Comparison of ENCODE assay signal across 1 cellular context in genomic region chr3:169662215-169663070, GRCh38.
A peak's percentile ranks its signal among the peaks of the same experiment; 100 is the strongest.
TF ChIP-seq lines count a peak whose summit lies in the region.

No MANE protein-coding gene starts in this region.

TF ChIP-seq in K562, 482 proteins besides CTCF, POLR2A, EP300 and RAD21 (continued from another document and continues in another):
- TF ChIP-seq, protein P1, sequence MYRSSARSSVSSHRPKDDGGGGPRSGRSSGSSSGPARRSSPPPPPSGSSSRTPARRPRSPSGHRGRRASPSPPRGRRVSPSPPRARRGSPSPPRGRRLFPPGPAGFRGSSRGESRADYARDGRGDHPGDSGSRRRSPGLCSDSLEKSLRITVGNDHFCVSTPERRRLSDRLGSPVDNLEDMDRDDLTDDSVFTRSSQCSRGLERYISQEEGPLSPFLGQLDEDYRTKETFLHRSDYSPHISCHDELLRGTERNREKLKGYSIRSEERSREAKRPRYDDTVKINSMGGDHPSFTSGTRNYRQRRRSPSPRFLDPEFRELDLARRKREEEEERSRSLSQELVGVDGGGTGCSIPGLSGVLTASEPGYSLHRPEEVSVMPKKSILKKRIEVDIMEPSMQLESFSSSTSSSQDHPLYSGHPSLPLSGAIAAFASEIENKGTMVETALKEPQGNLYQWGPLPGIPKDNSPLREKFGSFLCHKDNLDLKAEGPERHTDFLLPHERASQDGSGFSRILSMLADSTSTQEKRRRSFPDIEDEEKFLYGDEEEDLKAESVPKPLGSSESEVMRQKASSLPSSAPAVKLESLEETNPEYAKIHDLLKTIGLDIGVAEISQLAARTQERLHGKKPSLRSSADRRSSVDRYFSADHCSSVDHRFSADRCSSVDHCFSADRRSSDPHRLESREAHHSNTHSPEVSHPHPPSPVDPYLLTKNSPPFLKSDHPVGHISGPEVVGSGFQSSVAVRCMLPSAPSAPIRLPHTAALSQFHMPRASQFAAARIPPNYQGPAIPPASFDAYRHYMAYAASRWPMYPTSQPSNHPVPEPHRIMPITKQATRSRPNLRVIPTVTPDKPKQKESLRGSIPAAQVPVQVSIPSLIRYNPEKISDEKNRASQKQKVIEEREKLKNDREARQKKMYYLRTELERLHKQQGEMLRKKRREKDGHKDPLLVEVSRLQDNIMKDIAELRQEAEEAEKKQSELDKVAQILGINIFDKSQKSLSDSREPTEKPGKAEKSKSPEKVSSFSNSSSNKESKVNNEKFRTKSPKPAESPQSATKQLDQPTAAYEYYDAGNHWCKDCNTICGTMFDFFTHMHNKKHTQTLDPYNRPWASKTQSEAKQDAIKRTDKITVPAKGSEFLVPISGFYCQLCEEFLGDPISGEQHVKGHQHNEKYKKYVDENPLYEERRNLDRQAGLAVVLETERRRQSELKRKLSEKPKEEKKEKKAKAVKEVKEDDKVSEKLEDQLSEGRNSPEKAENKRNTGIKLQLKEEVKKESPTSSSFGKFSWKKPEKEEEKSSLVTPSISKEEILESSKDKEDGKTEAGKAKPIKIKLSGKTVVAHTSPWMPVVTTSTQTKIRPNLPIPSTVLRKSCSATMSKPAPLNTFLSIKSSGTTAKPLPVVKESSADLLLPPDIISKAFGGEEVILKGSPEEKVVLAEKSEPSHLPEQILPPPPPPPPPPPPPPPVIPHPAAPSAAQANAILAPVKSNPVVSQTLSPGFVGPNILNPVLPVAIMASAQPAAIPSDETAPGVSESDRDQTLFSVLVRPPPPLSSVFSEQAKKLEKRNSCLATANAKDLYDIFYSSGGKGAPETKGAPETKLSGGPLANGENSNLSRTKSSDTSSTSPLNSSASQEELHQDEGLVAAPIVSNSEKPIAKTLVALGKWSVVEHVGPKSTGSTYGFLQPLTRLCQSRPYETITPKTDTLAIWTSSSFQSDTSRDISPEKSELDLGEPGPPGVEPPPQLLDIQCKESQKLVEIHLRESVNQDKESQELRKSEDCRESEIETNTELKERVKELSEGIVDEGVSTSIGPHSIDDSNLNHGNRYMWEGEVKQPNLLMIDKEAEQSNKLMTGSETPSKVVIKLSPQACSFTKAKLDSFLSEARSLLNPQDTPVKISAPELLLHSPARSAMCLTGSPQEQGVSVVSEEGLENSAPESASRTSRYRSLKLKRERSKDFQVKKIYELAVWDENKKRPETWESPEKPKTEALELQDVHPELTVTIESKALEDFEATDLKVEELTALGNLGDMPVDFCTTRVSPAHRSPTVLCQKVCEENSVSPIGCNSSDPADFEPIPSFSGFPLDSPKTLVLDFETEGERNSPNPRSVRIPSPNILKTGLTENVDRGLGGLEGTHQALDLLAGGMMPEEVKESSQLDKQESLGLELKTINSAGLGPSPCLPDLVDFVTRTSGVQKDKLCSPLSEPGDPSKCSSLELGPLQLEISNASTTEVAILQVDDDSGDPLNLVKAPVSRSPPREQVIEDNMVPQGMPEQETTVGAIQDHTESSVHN (IDR thresholded peaks at IDR 0.05; ENCODE audit: borderline replicate concordance in 1 of 2, low read depth in 1 of 2): no peak
- TF ChIP-seq CHAMP1 (IDR thresholded peaks at IDR 0.05) (no peak), CREB1 (IDR thresholded peaks at IDR 0.05) (no peak; the same call in 1 of the 2 replicates), CREB1 (CRISPR knock-in tag; IDR thresholded peaks at IDR 0.05) (peak; percentile 47; the same call in 1 of the 2 replicates), ESRRB (CRISPR knock-in tag; IDR thresholded peaks at IDR 0.05; ENCODE audit: borderline replicate concordance) (no peak), EGR1 (conservative IDR thresholded peaks at IDR 0.05) (0 out of 2 replicates have a peak, but pooled peaks have one; percentile 1), ZBTB43 (CRISPR knock-in tag; IDR thresholded peaks at IDR 0.05) (no peak), MYBL2 (IDR thresholded peaks at IDR 0.05; ENCODE audit: low read depth) (no peak), MYBL2 (CRISPR knock-in tag; IDR thresholded peaks at IDR 0.05; ENCODE audit: borderline replicate concordance) (no peak), TFE3 (CRISPR knock-in tag; IDR thresholded peaks at IDR 0.05) (no peak), TAF1 (IDR thresholded peaks at IDR 0.05; ENCODE audit: control insufficient read depth, extremely low read depth, insufficient read depth, low read length, severe bottlenecking) (no peak), POLR2G (IDR thresholded peaks at IDR 0.05; ENCODE audit: low read depth, low read length) (peak; percentile 59; the same call in 1 of the 2 replicates), MBD2 (IDR thresholded peaks at IDR 0.05; ENCODE audit: borderline replicate concordance, low read depth) (no peak), L3MBTL2 (IDR thresholded peaks at IDR 0.05) (no peak), TEAD2 (tag; IDR thresholded peaks at IDR 0.05) (no peak), ZNF511 (CRISPR knock-in tag; IDR thresholded peaks at IDR 0.05) (no peak; the same call in 1 of the 2 replicates), HDAC3 (IDR thresholded peaks at IDR 0.05; ENCODE audit: borderline replicate concordance, partially characterized antibody) (no peak), HNRNPH1 (optimal IDR thresholded peaks at IDR 0.05; ENCODE audit: low read depth, low read length) (no peak), ZNF175 (CRISPR knock-in tag; IDR thresholded peaks at IDR 0.05; ENCODE audit: low read depth) (no peak), ZNF311 (CRISPR knock-in tag; IDR thresholded peaks at IDR 0.05) (no peak), FOXP4 (CRISPR knock-in tag; IDR thresholded peaks at IDR 0.05; ENCODE audit: borderline replicate concordance) (no peak), ZNF589 (CRISPR knock-in tag; IDR thresholded peaks at IDR 0.05; ENCODE audit: low read depth) (no peak), ZBTB1 (CRISPR knock-in tag; IDR thresholded peaks at IDR 0.05; ENCODE audit: borderline replicate concordance, low read depth) (no peak), STAT5A (IDR thresholded peaks at IDR 0.05; ENCODE audit: borderline replicate concordance, low read length) (no peak), MCM2 (IDR thresholded peaks at IDR 0.05; ENCODE audit: low read depth) (no peak), PCBP1 (IDR thresholded peaks at IDR 0.05; ENCODE audit: low read depth, low read length, poor library complexity, severe bottlenecking) (peak; percentile 52), CCNT2 (IDR thresholded peaks at IDR 0.05; ENCODE audit: borderline replicate concordance, extremely low read depth, insufficient read length, low read depth, low read length) (peak; percentile 69), ARID3A (IDR thresholded peaks at IDR 0.05; ENCODE audit: borderline replicate concordance, low read depth, low read length) (no peak)
- TF ChIP-seq, protein P2, sequence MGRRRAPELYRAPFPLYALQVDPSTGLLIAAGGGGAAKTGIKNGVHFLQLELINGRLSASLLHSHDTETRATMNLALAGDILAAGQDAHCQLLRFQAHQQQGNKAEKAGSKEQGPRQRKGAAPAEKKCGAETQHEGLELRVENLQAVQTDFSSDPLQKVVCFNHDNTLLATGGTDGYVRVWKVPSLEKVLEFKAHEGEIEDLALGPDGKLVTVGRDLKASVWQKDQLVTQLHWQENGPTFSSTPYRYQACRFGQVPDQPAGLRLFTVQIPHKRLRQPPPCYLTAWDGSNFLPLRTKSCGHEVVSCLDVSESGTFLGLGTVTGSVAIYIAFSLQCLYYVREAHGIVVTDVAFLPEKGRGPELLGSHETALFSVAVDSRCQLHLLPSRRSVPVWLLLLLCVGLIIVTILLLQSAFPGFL (CRISPR knock-in tag; IDR thresholded peaks at IDR 0.05): no peak
- TF ChIP-seq, protein P3, sequence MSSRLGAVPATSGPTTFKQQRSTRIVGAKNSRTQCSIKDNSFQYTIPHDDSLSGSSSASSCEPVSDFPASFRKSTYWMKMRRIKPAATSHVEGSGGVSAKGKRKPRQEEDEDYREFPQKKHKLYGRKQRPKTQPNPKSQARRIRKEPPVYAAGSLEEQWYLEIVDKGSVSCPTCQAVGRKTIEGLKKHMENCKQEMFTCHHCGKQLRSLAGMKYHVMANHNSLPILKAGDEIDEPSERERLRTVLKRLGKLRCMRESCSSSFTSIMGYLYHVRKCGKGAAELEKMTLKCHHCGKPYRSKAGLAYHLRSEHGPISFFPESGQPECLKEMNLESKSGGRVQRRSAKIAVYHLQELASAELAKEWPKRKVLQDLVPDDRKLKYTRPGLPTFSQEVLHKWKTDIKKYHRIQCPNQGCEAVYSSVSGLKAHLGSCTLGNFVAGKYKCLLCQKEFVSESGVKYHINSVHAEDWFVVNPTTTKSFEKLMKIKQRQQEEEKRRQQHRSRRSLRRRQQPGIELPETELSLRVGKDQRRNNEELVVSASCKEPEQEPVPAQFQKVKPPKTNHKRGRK (tag; IDR thresholded peaks at IDR 0.05): no peak
- TF ChIP-seq, protein P4, sequence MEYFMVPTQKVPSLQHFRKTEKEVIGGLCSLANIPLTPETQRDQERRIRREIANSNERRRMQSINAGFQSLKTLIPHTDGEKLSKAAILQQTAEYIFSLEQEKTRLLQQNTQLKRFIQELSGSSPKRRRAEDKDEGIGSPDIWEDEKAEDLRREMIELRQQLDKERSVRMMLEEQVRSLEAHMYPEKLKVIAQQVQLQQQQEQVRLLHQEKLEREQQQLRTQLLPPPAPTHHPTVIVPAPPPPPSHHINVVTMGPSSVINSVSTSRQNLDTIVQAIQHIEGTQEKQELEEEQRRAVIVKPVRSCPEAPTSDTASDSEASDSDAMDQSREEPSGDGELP (CRISPR knock-in tag; IDR thresholded peaks at IDR 0.05; ENCODE audit: borderline replicate concordance): peak; percentile 20; the same call in 1 of the 2 replicates
- TF ChIP-seq, protein P5, sequence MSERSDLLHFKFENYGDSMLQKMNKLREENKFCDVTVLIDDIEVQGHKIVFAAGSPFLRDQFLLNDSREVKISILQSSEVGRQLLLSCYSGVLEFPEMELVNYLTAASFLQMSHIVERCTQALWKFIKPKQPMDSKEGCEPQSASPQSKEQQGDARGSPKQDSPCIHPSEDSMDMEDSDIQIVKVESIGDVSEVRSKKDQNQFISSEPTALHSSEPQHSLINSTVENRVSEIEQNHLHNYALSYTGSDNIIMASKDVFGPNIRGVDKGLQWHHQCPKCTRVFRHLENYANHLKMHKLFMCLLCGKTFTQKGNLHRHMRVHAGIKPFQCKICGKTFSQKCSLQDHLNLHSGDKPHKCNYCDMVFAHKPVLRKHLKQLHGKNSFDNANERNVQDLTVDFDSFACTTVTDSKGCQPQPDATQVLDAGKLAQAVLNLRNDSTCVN (CRISPR knock-in tag; IDR thresholded peaks at IDR 0.05): no peak
